In genomic region chr16:1078579-1079021, GRCh38 we compare ENCODE assay signal across 9 cellular contexts. TPM values are rescaled to one million over a fixed set of nuclear protein-coding genes. Genes with fewer than 3 reads are reported as not detected.
DNase-seq lines count a peak whose midpoint lies in the region; ATAC-seq and TF ChIP-seq lines count a peak whose summit lies in the region.
"Had no signal": no experiment of that assay in that cellular context is flagged by ENCODE, and none has a peak within 500 bp of the region (broad histone marks: within the 10 kb centered on the region; RNA-seq: fewer than 3 reads in every experiment).

No MANE protein-coding gene starts in this region.

- DNase-seq in NCI-H748 treated with DMSO at 0.1 percent for 48 hours (lab: John Stamatoyannopoulos, UW) (peak; percentile 36), dermis blood vessel endothelial cell (peak; percentile 86), pulmonary artery endothelial cell (ENCODE audit: low read depth, low spot score) (peak; percentile 44), SKM-1 (lab: John Stamatoyannopoulos, UW; ENCODE audit: unreplicated experiment) (no peak), islet precursor cell (no peak), superior temporal gyrus (ENCODE audit: extremely low spot score) (no peak)
- DNase-seq: cerebellar nuclear complex had no signal

- peak overlapping the region; percentile 60; the same call in 1 of the 2 replicates for H3K27ac ChIP-seq in HEK293 (ENCODE audit: extremely low read depth, low read depth, low read length)

- H3K36me3 ChIP-seq in HEK293 (ENCODE audit: control insufficient read depth in 2 of 2, insufficient read depth in 1 of 2, low read length in 2 of 2), result no peaks in the 10 kb centered on the region

- H3K9me3 ChIP-seq in HEK293 (ENCODE audit: control insufficient read depth, insufficient read depth, low read depth, low read length), result no peaks in the 10 kb centered on the region

- POLR2A ChIA-PET in HEK293 (lab: Yijun Ruan, JAX), result no interaction called here

- ATAC-seq in GM21390 (IDR thresholded peaks at IDR 0.05; ENCODE audit: unreplicated experiment), result no peak

- no peak for TF ChIP-seq CTCF in HEK293 (tag by site-specific recombination; IDR thresholded peaks at IDR 0.05)

- H3K4me1 ChIP-seq in HEK293 (ENCODE audit: control insufficient read depth, insufficient read depth, low read length), result peaks cover 12% of the 10 kb centered on the region

- CTCF ChIA-PET in HEK293 (lab: Yijun Ruan, JAX), result interaction anchor here (0.6 kb wide), 1 partner anchor 18 kb away, joined by 3 read pairs; no protein-coding TSS in a partner anchor

- H3K4me3 ChIP-seq in HEK293 (ENCODE audit: low read depth, low read length), result no peak overlapping the region

TF ChIP-seq in HEK293, 187 proteins besides CTCF, POLR2A, EP300 and RAD21 (continues in another document):
- TF ChIP-seq ZNF157 (tag by site-specific recombination; IDR thresholded peaks at IDR 0.05), result no peak
- TF ChIP-seq ZNF114 (tag by site-specific recombination; IDR thresholded peaks at IDR 0.05), result no peak
- 0 out of 2 replicates have a peak, but pooled peaks have one; percentile 16 for TF ChIP-seq PBX3 (CRISPR knock-in tag; IDR thresholded peaks at IDR 0.05)
- TF ChIP-seq ZBTB48 (tag by site-specific recombination; IDR thresholded peaks at IDR 0.05), result no peak
- TF ChIP-seq ZNF16 (tag by site-specific recombination; IDR thresholded peaks at IDR 0.05; ENCODE audit: low read depth), result no peak
- peak; percentile 95 for TF ChIP-seq ZFP69B (tag by site-specific recombination; IDR thresholded peaks at IDR 0.05)
- peak; percentile 69 for TF ChIP-seq SP7 (tag by site-specific recombination; IDR thresholded peaks at IDR 0.05)
- no peak for TF ChIP-seq AEBP2 (tag by site-specific recombination; IDR thresholded peaks at IDR 0.05; ENCODE audit: borderline replicate concordance)
- TF ChIP-seq ZNF610 (tag by site-specific recombination; IDR thresholded peaks at IDR 0.05; ENCODE audit: borderline replicate concordance), result peak; percentile 97
- TF ChIP-seq ZNF585B (tag by site-specific recombination; IDR thresholded peaks at IDR 0.05), result 0 out of 2 replicates have a peak, but pooled peaks have one; percentile 19
- TF ChIP-seq ZBTB20 (tag by site-specific recombination; IDR thresholded peaks at IDR 0.05), result peak; percentile 95
- TF ChIP-seq ZNF280C (tag by site-specific recombination; IDR thresholded peaks at IDR 0.05), result no peak
- peak; percentile 58 for TF ChIP-seq WT1 (tag by site-specific recombination; IDR thresholded peaks at IDR 0.05)
- no peak for TF ChIP-seq ZNF677 (tag by site-specific recombination; IDR thresholded peaks at IDR 0.05)
- TF ChIP-seq ZNF24 (tag by site-specific recombination; IDR thresholded peaks at IDR 0.05), result peak; percentile 49; the same call in 1 of the 2 replicates
- no peak for TF ChIP-seq PRDM2 (tag by site-specific recombination; IDR thresholded peaks at IDR 0.05; ENCODE audit: borderline replicate concordance)
- no peak for TF ChIP-seq ZNF169 (tag by site-specific recombination; IDR thresholded peaks at IDR 0.05)

RNA-seq across cellular contexts. Expression of gene SSTR5, which starts 6.1 kb away (rescaled TPM):
- total RNA-seq in dermis blood vessel endothelial cell, result 0.17 and 1.1 TPM in 2 replicates
- 0.07 TPM in 1 of 2 replicates, not detected in the other for total RNA-seq in pulmonary artery endothelial cell

RNA-seq across cellular contexts. Expression of gene C1QTNF8, which starts 17.4 kb away (rescaled TPM):
- total RNA-seq in dermis blood vessel endothelial cell (not detected in 2 replicates), pulmonary artery endothelial cell (not detected in 2 replicates)

Comparison
In these comparisons a context has a peak if more than half of its experiments do, and no peak if none do; other contexts are left out.
1. DNase-seq: peak in NCI-H748 treated with DMSO at 0.1 percent for 48 hours (single experiment), dermis blood vessel endothelial cell (single experiment) and pulmonary artery endothelial cell (single experiment); none in SKM-1 (single experiment), islet precursor cell (single experiment) and superior temporal gyrus (single experiment).